In genomic region chr5:135386886-135387628, GRCh38 we compare ENCODE assay signal across 1 cellular context.
TF ChIP-seq lines count a peak whose summit lies in the region.

No MANE protein-coding gene starts in this region.

TF ChIP-seq in K562, 482 proteins besides CTCF, POLR2A, EP300 and RAD21 (continued from another document and continues in another):
- TF ChIP-seq HMBOX1 (IDR thresholded peaks at IDR 0.05) (peak; percentile 95), NRF1 (conservative IDR thresholded peaks at IDR 0.05 in 1 of 2, IDR thresholded peaks at IDR 0.05 in 1 of 2) (no peak; a peak in 2 of 4 replicates), BHLHE40 (IDR thresholded peaks at IDR 0.05; ENCODE audit: low read length) (no peak), ZBTB11 (CRISPR knock-in tag; IDR thresholded peaks at IDR 0.05) (peak in 1 of 3 experiments; percentile 54; a peak in 1 of 6 replicates), ZBTB17 (CRISPR knock-in tag; IDR thresholded peaks at IDR 0.05) (peak; percentile 9; the same call in 1 of the 2 replicates), MEF2D (tag; conservative IDR thresholded peaks at IDR 0.05; ENCODE audit: low read depth) (peak; percentile 83), ASH1L (IDR thresholded peaks at IDR 0.05; ENCODE audit: borderline replicate concordance, low read depth, partially characterized antibody) (no peak), CREM (IDR thresholded peaks at IDR 0.05; ENCODE audit: low read depth) (0 out of 2 replicates have a peak, but pooled peaks have one; percentile 32), MBD1 (CRISPR knock-in tag; IDR thresholded peaks at IDR 0.05) (no peak), ZNF764 (CRISPR knock-in tag; IDR thresholded peaks at IDR 0.05; ENCODE audit: low read depth) (no peak), PKNOX1 (IDR thresholded peaks at IDR 0.05) (no peak), RBBP5 (IDR thresholded peaks at IDR 0.05; ENCODE audit: borderline replicate concordance, insufficient read depth, low read length, poor library complexity, severe bottlenecking) (peak; percentile 49), HNRNPUL1 (IDR thresholded peaks at IDR 0.05; ENCODE audit: low read length) (no peak), NFRKB (IDR thresholded peaks at IDR 0.05; ENCODE audit: low read depth) (no peak), ZNF778 (CRISPR knock-in tag; IDR thresholded peaks at IDR 0.05) (no peak), CHD2 (IDR thresholded peaks at IDR 0.05; ENCODE audit: low read depth, low read length) (no peak), LARP7 (IDR thresholded peaks at IDR 0.05) (no peak), PREB (CRISPR knock-in tag; IDR thresholded peaks at IDR 0.05) (no peak), YY1 (IDR thresholded peaks at IDR 0.05; ENCODE audit: borderline replicate concordance in 1 of 3, control insufficient read depth in 1 of 3, extremely low read depth in 1 of 3, insufficient read depth in 3 of 3, insufficient read length in 1 of 3, insufficient replicate concordance in 2 of 3, low read depth in 1 of 3, low read length in 2 of 3) (peak in 1 of 3 experiments; percentile 70), RBM34 (IDR thresholded peaks at IDR 0.05; ENCODE audit: borderline replicate concordance, insufficient read depth, low read length) (no peak), ZBTB43 (CRISPR knock-in tag; IDR thresholded peaks at IDR 0.05) (no peak), ZNF280A (IDR thresholded peaks at IDR 0.05; ENCODE audit: low read depth, partially characterized antibody) (no peak), DPF2 (IDR thresholded peaks at IDR 0.05) (peak; percentile 70), PTBP1 (IDR thresholded peaks at IDR 0.05; ENCODE audit: low read depth, low read length) (no peak), JUND (IDR thresholded peaks at IDR 0.05; ENCODE audit: borderline replicate concordance, low read depth, low read length) (peak; percentile 62; the same call in 1 of the 2 replicates), JUND (tag; IDR thresholded peaks at IDR 0.05; ENCODE audit: borderline replicate concordance, low read depth, low read length) (peak; percentile 58; the same call in 2 of the 3 replicates), ARID1B (IDR thresholded peaks at IDR 0.05) (peak; percentile 59), SMARCC2 (IDR thresholded peaks at IDR 0.05; ENCODE audit: low read depth) (0 out of 2 replicates have a peak, but pooled peaks have one; percentile 43), BCOR (IDR thresholded peaks at IDR 0.05) (0 out of 2 replicates have a peak, but pooled peaks have one; percentile 16), REST (CRISPR knock-in tag; IDR thresholded peaks at IDR 0.05; ENCODE audit: low read depth) (no peak), HOMEZ (CRISPR knock-in tag; IDR thresholded peaks at IDR 0.05) (no peak), FOXK2 (conservative IDR thresholded peaks at IDR 0.05 in 1 of 2, IDR thresholded peaks at IDR 0.05 in 1 of 2; ENCODE audit: low read depth in 2 of 2) (peak; percentile 66 to 69; a peak in 3 of 4 replicates), NFATC3 (IDR thresholded peaks at IDR 0.05) (no peak), MTA3 (IDR thresholded peaks at IDR 0.05; ENCODE audit: borderline replicate concordance) (0 out of 2 replicates have a peak, but pooled peaks have one; percentile 34), ETV5 (CRISPR knock-in tag; IDR thresholded peaks at IDR 0.05; ENCODE audit: low read depth) (peak; percentile 35; the same call in 1 of the 2 replicates), FOSL1 (tag; conservative IDR thresholded peaks at IDR 0.05) (0 out of 2 replicates have a peak, but pooled peaks have one; percentile 39), NFIC (IDR thresholded peaks at IDR 0.05) (peak; percentile 97), FOXA1 (IDR thresholded peaks at IDR 0.05; ENCODE audit: borderline replicate concordance) (no peak), SMC3 (conservative IDR thresholded peaks at IDR 0.05; ENCODE audit: insufficient read depth, low read depth, low read length) (no peak), CEBPB (tag; IDR thresholded peaks at IDR 0.05) (no peak; the same call in 1 of the 2 replicates), BDP1 (IDR thresholded peaks at IDR 0.05; ENCODE audit: insufficient read depth, insufficient read length) (no peak), ARNT (IDR thresholded peaks at IDR 0.05) (peak in 1 of 2 experiments; percentile 28; a peak in 1 of 4 replicates), HCFC1 (IDR thresholded peaks at IDR 0.05; ENCODE audit: low read depth, low read length) (no peak), ZBTB1 (CRISPR knock-in tag; IDR thresholded peaks at IDR 0.05; ENCODE audit: borderline replicate concordance, low read depth) (no peak), ZC3H4 (CRISPR knock-in tag; IDR thresholded peaks at IDR 0.05; ENCODE audit: borderline replicate concordance) (no peak), NCOA1 (IDR thresholded peaks at IDR 0.05; ENCODE audit: low read depth) (0 out of 2 replicates have a peak, but pooled peaks have one; percentile 25), POLR2G (IDR thresholded peaks at IDR 0.05; ENCODE audit: low read depth, low read length) (no peak), LEF1 (IDR thresholded peaks at IDR 0.05) (peak; percentile 64; the same call in 1 of the 2 replicates)
